ENCODE assay signal across 23 cellular contexts in genomic region chr22:49894321-49895072, GRCh38. TPM values are rescaled to one million over a fixed set of nuclear protein-coding genes. Genes with fewer than 3 reads are reported as not detected.
A peak's percentile ranks its signal among the peaks of the same experiment; 100 is the strongest.
DNase-seq lines count a peak whose midpoint lies in the region; ATAC-seq and TF ChIP-seq lines count a peak whose summit lies in the region.
"Had no signal": no experiment of that assay in that cellular context is flagged by ENCODE, and none has a peak within 500 bp of the region (broad histone marks: within the 10 kb centered on the region; RNA-seq: fewer than 3 reads in every experiment).

No MANE protein-coding gene starts in this region.

- H3K4me1 ChIP-seq in spleen: no peaks in the 10 kb centered on the region
- H3K4me1 ChIP-seq: adrenal gland, uterus had no signal

- H3K4me3 Mint-ChIP-seq in activated CD8-positive, alpha-beta T cell treated with anti-CD3 and anti-CD28 coated beads, Interleukin-2, amount 10 ng/mL, durations not matched to agents 7 days and 5 days: no peak overlapping the region
- no peak overlapping the region for H3K4me3 Mint-ChIP-seq in activated CD8-positive, alpha-beta T cell treated with anti-CD3 and anti-CD28 coated beads for 36 hours
- H3K4me3 Mint-ChIP-seq in effector memory CD8-positive, alpha-beta T cell: no peak overlapping the region
- H3K4me3 Mint-ChIP-seq: activated T-cell treated with anti-CD3 and anti-CD28 coated beads, Interleukin-2, amount 50 U/mL, for 72 hours; mesothelial cell of epicardium; nephron progenitor cell had no signal

- intact Hi-C loops in activated CD8-positive, alpha-beta T cell treated with anti-CD3 and anti-CD28 coated beads for 36 hours (cut with micrococcal nuclease): no loop called here
- intact Hi-C loops in spleen (cut with DNase I; ENCODE audit: low total_unique reads): no loop called here

- WGBS in spleen, 5 donors: 86 to 91% (median 88%) methylated on average over 8 of the region's 8 CpGs

- H3K4me3 ChIP-seq in spleen: no peak overlapping the region
- H3K4me3 ChIP-seq: adrenal gland, uterus had no signal

- H3K36me3 Mint-ChIP-seq in activated CD8-positive, alpha-beta T cell treated with anti-CD3 and anti-CD28 coated beads, Interleukin-2, amount 10 ng/mL, durations not matched to agents 7 days and 5 days (ENCODE audit: low read depth): peaks cover 64% of the 10 kb centered on the region
- peaks cover 39% of the 10 kb centered on the region for H3K36me3 Mint-ChIP-seq in activated CD8-positive, alpha-beta T cell treated with anti-CD3 and anti-CD28 coated beads for 36 hours (ENCODE audit: low read depth)
- peaks cover 23% of the 10 kb centered on the region for H3K36me3 Mint-ChIP-seq in effector memory CD8-positive, alpha-beta T cell (ENCODE audit: insufficient read depth)

- no peak for TF ChIP-seq POLR2A in spleen (IDR thresholded peaks at IDR 0.05)

- peaks cover 2% of the 10 kb centered on the region for H3K4me1 Mint-ChIP-seq in activated CD8-positive, alpha-beta T cell treated with anti-CD3 and anti-CD28 coated beads, Interleukin-2, amount 10 ng/mL, durations not matched to agents 7 days and 5 days (ENCODE audit: low read depth)
- peaks cover 2% of the 10 kb centered on the region for H3K4me1 Mint-ChIP-seq in activated CD8-positive, alpha-beta T cell treated with anti-CD3 and anti-CD28 coated beads for 36 hours (ENCODE audit: low read depth)
- H3K4me1 Mint-ChIP-seq in effector memory CD8-positive, alpha-beta T cell (ENCODE audit: low read depth in 2 of 2): peaks cover 10 to 21% of the 10 kb centered on the region in 2 donors
- H3K4me1 Mint-ChIP-seq: mesothelial cell of epicardium, nephron progenitor cell had no signal

- H3K9me3 Mint-ChIP-seq in activated CD8-positive, alpha-beta T cell treated with anti-CD3 and anti-CD28 coated beads, Interleukin-2, amount 10 ng/mL, durations not matched to agents 7 days and 5 days (ENCODE audit: insufficient read depth): peaks cover 3% of the 10 kb centered on the region
- no peaks in the 10 kb centered on the region for H3K9me3 Mint-ChIP-seq in activated CD8-positive, alpha-beta T cell treated with anti-CD3 and anti-CD28 coated beads for 36 hours
- H3K9me3 Mint-ChIP-seq in effector memory CD8-positive, alpha-beta T cell: peaks cover 0 to 4% of the 10 kb centered on the region in 2 donors

- CTCF ChIA-PET in activated CD8-positive, alpha-beta T cell treated with anti-CD3 and anti-CD28 coated beads, Interleukin-2, amount 10 ng/mL, durations not matched to agents 7 days and 5 days (lab: Charles Lee): interaction anchor here (1.2 kb wide), 1 partner anchor 14 kb away, joined by 3 read pairs; no protein-coding TSS in a partner anchor
- CTCF ChIA-PET in activated CD8-positive, alpha-beta T cell treated with anti-CD3 and anti-CD28 coated beads for 36 hours (lab: Charles Lee): interaction anchor here (1.0 kb wide), 1 partner anchor 127 kb away, joined by 3 read pairs; no protein-coding TSS in a partner anchor

- peak overlapping the region; percentile 31 for H3K27ac Mint-ChIP-seq in activated CD8-positive, alpha-beta T cell treated with anti-CD3 and anti-CD28 coated beads, Interleukin-2, amount 10 ng/mL, durations not matched to agents 7 days and 5 days
- H3K27ac Mint-ChIP-seq in activated CD8-positive, alpha-beta T cell treated with anti-CD3 and anti-CD28 coated beads for 36 hours: no peak overlapping the region
- H3K27ac Mint-ChIP-seq in effector memory CD8-positive, alpha-beta T cell: peak overlapping the region; percentile 20 to 59
- H3K27ac Mint-ChIP-seq: activated T-cell treated with anti-CD3 and anti-CD28 coated beads, Interleukin-2, amount 50 U/mL, for 72 hours; mesothelial cell of epicardium; nephron progenitor cell; progenitor cell of endocrine pancreas had no signal

- no peak for ATAC-seq in activated CD8-positive, alpha-beta T cell treated with anti-CD3 and anti-CD28 coated beads, Interleukin-2, amount 10 ng/mL, durations not matched to agents 7 days and 5 days
- ATAC-seq in activated CD8-positive, alpha-beta T cell treated with anti-CD3 and anti-CD28 coated beads for 36 hours: no peak
- ATAC-seq in effector memory CD8-positive, alpha-beta T cell (replicated peaks): no peak
- no peak for ATAC-seq in HG02884 (IDR thresholded peaks at IDR 0.05; ENCODE audit: unreplicated experiment)
- ATAC-seq: activated T-cell treated with anti-CD3 and anti-CD28 coated beads, Interleukin-2, amount 50 U/mL, for 72 hours; Right ventricle myocardium inferior had no signal

- no peaks in the 10 kb centered on the region for H3K27me3 Mint-ChIP-seq in activated CD8-positive, alpha-beta T cell treated with anti-CD3 and anti-CD28 coated beads, Interleukin-2, amount 10 ng/mL, durations not matched to agents 7 days and 5 days (ENCODE audit: low read depth)
- no peaks in the 10 kb centered on the region for H3K27me3 Mint-ChIP-seq in activated CD8-positive, alpha-beta T cell treated with anti-CD3 and anti-CD28 coated beads for 36 hours
- no peaks in the 10 kb centered on the region for H3K27me3 Mint-ChIP-seq in effector memory CD8-positive, alpha-beta T cell
- H3K27me3 Mint-ChIP-seq: progenitor cell of endocrine pancreas had no signal

- H3K27ac ChIP-seq in spleen: no peak overlapping the region
- H3K27ac ChIP-seq: adrenal gland, KMS-11, uterus, VCaP had no signal

- H3K9me3 ChIP-seq in spleen: peaks cover 0 to 24% (median 13%) of the 10 kb centered on the region in 8 donors
- H3K9me3 ChIP-seq: adrenal gland, uterus had no signal

- peaks cover 0 to 70% (median 5%) of the 10 kb centered on the region in 6 donors for H3K36me3 ChIP-seq in spleen
- H3K36me3 ChIP-seq: adrenal gland, uterus had no signal

- H3K27me3 ChIP-seq in spleen (replicated peaks in 1 of 7): no peaks in the 10 kb centered on the region
- H3K27me3 ChIP-seq: adrenal gland, uterus had no signal

- no peak for DNase-seq in activated CD8-positive, alpha-beta T cell treated with anti-CD3 and anti-CD28 coated beads, Interleukin-2, amount 10 ng/mL, durations not matched to agents 7 days and 5 days
- no peak for DNase-seq in activated CD8-positive, alpha-beta T cell treated with anti-CD3 and anti-CD28 coated beads for 36 hours
- peak; percentile 8 for DNase-seq in RKO (ENCODE audit: low spot score)
- DNase-seq in effector memory CD8-positive, alpha-beta T cell: no peak
- DNase-seq in spleen: peak; percentile 46
- DNase-seq in NCI-H82 (lab: John Stamatoyannopoulos, UW): no peak
- DNase-seq in cortex of kidney (lab: John Stamatoyannopoulos, UW): no peak
- DNase-seq: activated T-cell treated with anti-CD3 and anti-CD28 coated beads, Interleukin-2, amount 50 U/mL, for 72 hours; adrenal gland; DMS153; NCI-H1092; NCI-H2029; NCI-H446; nephron progenitor cell; small intestine; stimulated activated CD4-positive, alpha-beta T cell treated with anti-CD3 and anti-CD28 coated beads, Interleukin-4, amount 100 ng/mL, for 24 hours; uterus had no signal

- POLR2A ChIA-PET in activated CD8-positive, alpha-beta T cell treated with anti-CD3 and anti-CD28 coated beads, Interleukin-2, amount 10 ng/mL, durations not matched to agents 7 days and 5 days (lab: Charles Lee): no interaction called here
- POLR2A ChIA-PET in activated CD8-positive, alpha-beta T cell treated with anti-CD3 and anti-CD28 coated beads for 36 hours (lab: Charles Lee): interaction anchor here (0.6 kb wide), 2 partner anchors 9 to 105 kb away, joined by 3 read pairs; no protein-coding TSS in a partner anchor

- TF ChIP-seq CTCF in activated CD8-positive, alpha-beta T cell treated with anti-CD3 and anti-CD28 coated beads for 36 hours (IDR thresholded peaks at IDR 0.05): no peak
- TF ChIP-seq CTCF in spleen (IDR thresholded peaks at IDR 0.05 in 8 of 11, conservative IDR thresholded peaks at IDR 0.05 in 3 of 11): no peak

RNA-seq across cellular contexts. Expression of gene ALG12, which starts 23.7 kb away (rescaled TPM):
- total RNA-seq in activated CD8-positive, alpha-beta T cell treated with anti-CD3 and anti-CD28 coated beads, Interleukin-2, amount 10 ng/mL, durations not matched to agents 7 days and 5 days: 10 to 100 TPM; 16.3 to 17.4 TPM
- total RNA-seq in activated CD8-positive, alpha-beta T cell treated with anti-CD3 and anti-CD28 coated beads for 36 hours: 10 to 100 TPM; 10.7 to 12.0 TPM
- 10 to 100 TPM; 10.2 to 20.1 (median 13.3) TPM for total RNA-seq in spleen
- 1 to 10 TPM; 5.7 to 7.1 (median 5.9) TPM for polyA plus RNA-seq in spleen

RNA-seq across cellular contexts. Expression of gene CRELD2, which starts 23.9 kb away (rescaled TPM):
- total RNA-seq in activated CD8-positive, alpha-beta T cell treated with anti-CD3 and anti-CD28 coated beads, Interleukin-2, amount 10 ng/mL, durations not matched to agents 7 days and 5 days: 10 to 100 TPM; 58.0 to 58.1 TPM
- 10 to 100 TPM; 26.1 to 28.2 TPM for total RNA-seq in activated CD8-positive, alpha-beta T cell treated with anti-CD3 and anti-CD28 coated beads for 36 hours
- total RNA-seq in spleen: 10 to 100 TPM; 23.2 to 46.3 (median 38.1) TPM
- 10 to 100 TPM; 16.2 to 26.3 (median 18.3) TPM for polyA plus RNA-seq in spleen

RNA-seq across cellular contexts. Expression of gene ZBED4, which starts 40.9 kb away (rescaled TPM):
- 10 to 100 TPM; 19.4 to 19.6 TPM for total RNA-seq in activated CD8-positive, alpha-beta T cell treated with anti-CD3 and anti-CD28 coated beads, Interleukin-2, amount 10 ng/mL, durations not matched to agents 7 days and 5 days
- 10 to 100 TPM; 19.7 to 20.1 TPM for total RNA-seq in activated CD8-positive, alpha-beta T cell treated with anti-CD3 and anti-CD28 coated beads for 36 hours
- 10 to 100 TPM; 10.1 to 23.2 (median 16.1) TPM for total RNA-seq in spleen
- polyA plus RNA-seq in spleen: 1 to 10 TPM; 2.9 to 5.3 (median 3.5) TPM

Comparison
In these comparisons a context has a peak if more than half of its experiments do, and no peak if none do; other contexts are left out.
1. DNase-seq: peak in RKO (single experiment) and spleen (single experiment); none in activated CD8-positive, alpha-beta T cell treated with anti-CD3 and anti-CD28 coated beads, Interleukin-2, amount 10 ng/mL, durations not matched to agents 7 days and 5 days (single experiment), activated CD8-positive, alpha-beta T cell treated with anti-CD3 and anti-CD28 coated beads for 36 hours (single experiment), effector memory CD8-positive, alpha-beta T cell (0 of 3), NCI-H82 (single experiment) and cortex of kidney (single experiment).